In genomic region chr22:21003782-21004181, GRCh38 we compare ENCODE assay signal across 11 cellular contexts. TPM values are rescaled to one million over a fixed set of nuclear protein-coding genes. Genes with fewer than 3 reads are reported as not detected.
DNase-seq lines count a peak whose midpoint lies in the region; ATAC-seq and TF ChIP-seq lines count a peak whose summit lies in the region.
"Had no signal": no experiment of that assay in that cellular context is flagged by ENCODE, and none has a peak within 500 bp of the region (broad histone marks: within the 10 kb centered on the region; RNA-seq: fewer than 3 reads in every experiment).

No MANE protein-coding gene starts in this region.

- H3K27me3 Mint-ChIP-seq in nephron progenitor cell (ENCODE audit: low read depth, poor library complexity) = peaks cover 5% of the 10 kb centered on the region

- H3K4me2 ChIP-seq in Karpas-422 (ENCODE audit: low read depth, low read length, poor library complexity, severe bottlenecking) = peak overlapping the region; percentile 95

- no peak overlapping the region for H3K27ac Mint-ChIP-seq in nephron progenitor cell

- H3K79me2 ChIP-seq in Karpas-422 (ENCODE audit: low read length) = peaks cover 32% of the 10 kb centered on the region

- H3K4me1 ChIP-seq in Karpas-422 (ENCODE audit: low read length) = peaks cover 30% of the 10 kb centered on the region
- H3K4me1 ChIP-seq in adipocyte (ENCODE audit: control insufficient read depth, insufficient read depth, low read length) = peaks cover 28% of the 10 kb centered on the region

- 0 out of 2 replicates have a peak overlapping the region, but pooled peaks have one; percentile 100 for H3K9ac ChIP-seq in Karpas-422 (ENCODE audit: low read length)
- no peak overlapping the region for H3K9ac ChIP-seq in adipocyte (ENCODE audit: low read length)

- peaks cover 15% of the 10 kb centered on the region for H3K36me3 Mint-ChIP-seq in nephron progenitor cell (ENCODE audit: low read depth)

- H3K27ac ChIP-seq in Karpas-422 (ENCODE audit: low read length) = peak overlapping the region; percentile 100; the same call in 1 of the 2 replicates
- H3K27ac ChIP-seq: suprapubic skin had no signal

- ATAC-seq in GM21576 (IDR thresholded peaks at IDR 0.05; ENCODE audit: unreplicated experiment) (no peak), GM19452 (IDR thresholded peaks at IDR 0.05; ENCODE audit: unreplicated experiment) (no peak), GM18520 (IDR thresholded peaks at IDR 0.05; ENCODE audit: unreplicated experiment) (no peak)
- ATAC-seq: left lung had no signal

- no peaks in the 10 kb centered on the region for H3K9me3 Mint-ChIP-seq in nephron progenitor cell

- H3K36me3 ChIP-seq in Karpas-422 (ENCODE audit: insufficient read depth, low read length) = no peaks in the 10 kb centered on the region
- H3K36me3 ChIP-seq in adipocyte (ENCODE audit: control insufficient read depth, insufficient read depth, low read length, severe bottlenecking) = peaks cover 12% of the 10 kb centered on the region

- no peak for TF ChIP-seq CTCF in nephron progenitor cell (IDR thresholded peaks at IDR 0.05)

- H3K4me3 Mint-ChIP-seq in nephron progenitor cell = peak overlapping the region; percentile 97

- H3K9me3 ChIP-seq in Karpas-422 (ENCODE audit: low read length) = no peaks in the 10 kb centered on the region
- H3K9me3 ChIP-seq in adipocyte (ENCODE audit: control insufficient read depth, low read length) = no peaks in the 10 kb centered on the region
- H3K9me3 ChIP-seq: left lung, suprapubic skin had no signal

- H2AFZ ChIP-seq in Karpas-422 (ENCODE audit: low read length) = no peak overlapping the region

- H4K20me1 ChIP-seq in Karpas-422 (ENCODE audit: insufficient read depth, low read depth, low read length) = peaks cover 3% of the 10 kb centered on the region; the same call in 1 of the 2 replicates

- no peaks in the 10 kb centered on the region for H3K27me3 ChIP-seq in Karpas-422 (ENCODE audit: low read length)
- no peaks in the 10 kb centered on the region for H3K27me3 ChIP-seq in adipocyte (replicated peaks; ENCODE audit: control insufficient read depth, insufficient read depth, low read length)
- H3K27me3 ChIP-seq: left lung, suprapubic skin had no signal

- no peaks in the 10 kb centered on the region for H3K9me2 ChIP-seq in Karpas-422 (replicated peaks; ENCODE audit: insufficient read depth, low read length)

- DNase-seq in COLO668 (lab: John Stamatoyannopoulos, UW; ENCODE audit: unreplicated experiment) (peak; percentile 62), Karpas-422 (no peak), adipocyte (ENCODE audit: low read depth) (no peak), nephron progenitor cell (no peak)
- DNase-seq in activated CD4-positive, CD25-positive, alpha-beta regulatory T cell (lab: John Stamatoyannopoulos, UW) = no peak
- DNase-seq: left lung, NCI-H1930 had no signal

- H3K4me3 ChIP-seq in Karpas-422 (ENCODE audit: low read length) (peak overlapping the region; percentile 95; the same call in 1 of the 2 replicates), adipocyte (ENCODE audit: low read length) (peak overlapping the region; percentile 96)

- peaks cover 47% of the 10 kb centered on the region for H3K4me1 Mint-ChIP-seq in nephron progenitor cell

RNA-seq across cellular contexts. Expression of gene THAP7, which starts 1.9 kb away (rescaled TPM):
- 33.7 and 43.9 TPM in 2 replicates for total RNA-seq in Karpas-422 (2014; rRNA removed; shearing (Covaris generic); ENCODE audit: low replicate concordance)

RNA-seq across cellular contexts. Expression of gene P2RX6, which starts 11.2 kb away (rescaled TPM):
- 1.6 and 2.0 TPM in 2 replicates for total RNA-seq in Karpas-422 (2014; rRNA removed; shearing (Covaris generic); ENCODE audit: low replicate concordance)

RNA-seq across cellular contexts. Expression of gene LZTR1, which starts 21.7 kb away (rescaled TPM):
- 22.4 and 48.8 TPM in 2 replicates for total RNA-seq in Karpas-422 (2014; rRNA removed; shearing (Covaris generic); ENCODE audit: low replicate concordance)

RNA-seq across cellular contexts. Expression of gene SLC7A4, which starts 28.6 kb away (rescaled TPM):
- not detected in 2 replicates for total RNA-seq in Karpas-422 (2014; rRNA removed; shearing (Covaris generic); ENCODE audit: low replicate concordance)

RNA-seq across cellular contexts. Expression of gene AIFM3, which starts 36.7 kb away (rescaled TPM):
- 0.40 TPM in 1 of 2 replicates, not detected in the other for total RNA-seq in Karpas-422 (2014; rRNA removed; shearing (Covaris generic); ENCODE audit: low replicate concordance)
